In genomic region chrX:130415201-130415600, GRCh38 we compare ENCODE assay signal across 2 cellular contexts.
TF ChIP-seq lines count a peak whose summit lies in the region.

No MANE protein-coding gene starts in this region.

TF ChIP-seq in endothelial cell of umbilical vein, 7 proteins besides CTCF, POLR2A, EP300 and RAD21 (continued from another document):
- no peak for TF ChIP-seq EZH2 (IDR thresholded peaks at IDR 0.05; ENCODE audit: borderline replicate concordance, low read depth, low read length, severe bottlenecking)
- TF ChIP-seq, protein P1, sequence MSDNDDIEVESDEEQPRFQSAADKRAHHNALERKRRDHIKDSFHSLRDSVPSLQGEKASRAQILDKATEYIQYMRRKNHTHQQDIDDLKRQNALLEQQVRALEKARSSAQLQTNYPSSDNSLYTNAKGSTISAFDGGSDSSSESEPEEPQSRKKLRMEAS (IDR thresholded peaks at IDR 0.05; ENCODE audit: insufficient read depth, insufficient read length) = no peak

TF ChIP-seq in SK-N-SH treated with all-trans-retinoic acid at 6 μM for 48 hours, 23 proteins besides CTCF, POLR2A, EP300 and RAD21 (continued from another document):
- TF ChIP-seq, protein P2, sequence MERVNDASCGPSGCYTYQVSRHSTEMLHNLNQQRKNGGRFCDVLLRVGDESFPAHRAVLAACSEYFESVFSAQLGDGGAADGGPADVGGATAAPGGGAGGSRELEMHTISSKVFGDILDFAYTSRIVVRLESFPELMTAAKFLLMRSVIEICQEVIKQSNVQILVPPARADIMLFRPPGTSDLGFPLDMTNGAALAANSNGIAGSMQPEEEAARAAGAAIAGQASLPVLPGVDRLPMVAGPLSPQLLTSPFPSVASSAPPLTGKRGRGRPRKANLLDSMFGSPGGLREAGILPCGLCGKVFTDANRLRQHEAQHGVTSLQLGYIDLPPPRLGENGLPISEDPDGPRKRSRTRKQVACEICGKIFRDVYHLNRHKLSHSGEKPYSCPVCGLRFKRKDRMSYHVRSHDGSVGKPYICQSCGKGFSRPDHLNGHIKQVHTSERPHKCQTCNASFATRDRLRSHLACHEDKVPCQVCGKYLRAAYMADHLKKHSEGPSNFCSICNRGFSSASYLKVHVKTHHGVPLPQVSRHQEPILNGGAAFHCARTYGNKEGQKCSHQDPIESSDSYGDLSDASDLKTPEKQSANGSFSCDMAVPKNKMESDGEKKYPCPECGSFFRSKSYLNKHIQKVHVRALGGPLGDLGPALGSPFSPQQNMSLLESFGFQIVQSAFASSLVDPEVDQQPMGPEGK (CRISPR knock-in tag; IDR thresholded peaks at IDR 0.05; ENCODE audit: borderline replicate concordance) = no peak
- TF ChIP-seq CSDC2 (CRISPR knock-in tag; IDR thresholded peaks at IDR 0.05) (no peak), ZC3H10 (CRISPR knock-in tag; IDR thresholded peaks at IDR 0.05) (no peak), ZNF70 (CRISPR knock-in tag; IDR thresholded peaks at IDR 0.05) (no peak), TSHZ2 (CRISPR knock-in tag; IDR thresholded peaks at IDR 0.05) (no peak), SNAI2 (CRISPR knock-in tag; IDR thresholded peaks at IDR 0.05) (no peak), ESRRG (CRISPR knock-in tag; IDR thresholded peaks at IDR 0.05) (no peak), TOX (CRISPR knock-in tag; IDR thresholded peaks at IDR 0.05; ENCODE audit: borderline replicate concordance) (no peak), ZFP3 (CRISPR knock-in tag; IDR thresholded peaks at IDR 0.05) (no peak), TCF4 (CRISPR knock-in tag; IDR thresholded peaks at IDR 0.05; ENCODE audit: borderline replicate concordance) (no peak), ZNF565 (CRISPR knock-in tag; conservative IDR thresholded peaks at IDR 0.05; ENCODE audit: low read depth) (no peak), CSRNP3 (CRISPR knock-in tag; IDR thresholded peaks at IDR 0.05) (no peak), ZNF8 (CRISPR knock-in tag; IDR thresholded peaks at IDR 0.05) (no peak)
- TF ChIP-seq, protein P3, sequence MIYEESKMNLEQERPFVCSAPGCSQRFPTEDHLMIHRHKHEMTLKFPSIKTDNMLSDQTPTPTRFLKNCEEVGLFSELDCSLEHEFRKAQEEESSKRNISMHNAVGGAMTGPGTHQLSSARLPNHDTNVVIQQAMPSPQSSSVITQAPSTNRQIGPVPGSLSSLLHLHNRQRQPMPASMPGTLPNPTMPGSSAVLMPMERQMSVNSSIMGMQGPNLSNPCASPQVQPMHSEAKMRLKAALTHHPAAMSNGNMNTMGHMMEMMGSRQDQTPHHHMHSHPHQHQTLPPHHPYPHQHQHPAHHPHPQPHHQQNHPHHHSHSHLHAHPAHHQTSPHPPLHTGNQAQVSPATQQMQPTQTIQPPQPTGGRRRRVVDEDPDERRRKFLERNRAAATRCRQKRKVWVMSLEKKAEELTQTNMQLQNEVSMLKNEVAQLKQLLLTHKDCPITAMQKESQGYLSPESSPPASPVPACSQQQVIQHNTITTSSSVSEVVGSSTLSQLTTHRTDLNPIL (CRISPR knock-in tag; IDR thresholded peaks at IDR 0.05; ENCODE audit: low read depth) = no peak
